In genomic region chr6:27295301-27296079, GRCh38 we compare ENCODE assay signal across 1 cellular context.
A peak's percentile ranks its signal among the peaks of the same experiment; 100 is the strongest.
TF ChIP-seq lines count a peak whose summit lies in the region.

No MANE protein-coding gene starts in this region.

TF ChIP-seq in WTC11, 78 proteins besides CTCF, POLR2A, EP300 and RAD21 (continued from another document):
- TF ChIP-seq ZNF532 (CRISPR knock-in tag; IDR thresholded peaks at IDR 0.05; ENCODE audit: borderline replicate concordance) (no peak), TEAD1 (CRISPR knock-in tag; IDR thresholded peaks at IDR 0.05) (peak; percentile 73; the same call in 1 of the 2 replicates), ZNF263 (CRISPR knock-in tag; IDR thresholded peaks at IDR 0.05; ENCODE audit: low read depth) (no peak), ZNF425 (CRISPR knock-in tag; conservative IDR thresholded peaks at IDR 0.05) (no peak), PRRX2 (CRISPR knock-in tag; IDR thresholded peaks at IDR 0.05) (no peak), MAX (CRISPR knock-in tag; IDR thresholded peaks at IDR 0.05) (no peak), GRHL2 (CRISPR knock-in tag; IDR thresholded peaks at IDR 0.05; ENCODE audit: insufficient replicate concordance, severe bottlenecking) (no peak), SP1 (CRISPR knock-in tag; conservative IDR thresholded peaks at IDR 0.05) (peak; percentile 60)
